In the genomic region with DNA sequence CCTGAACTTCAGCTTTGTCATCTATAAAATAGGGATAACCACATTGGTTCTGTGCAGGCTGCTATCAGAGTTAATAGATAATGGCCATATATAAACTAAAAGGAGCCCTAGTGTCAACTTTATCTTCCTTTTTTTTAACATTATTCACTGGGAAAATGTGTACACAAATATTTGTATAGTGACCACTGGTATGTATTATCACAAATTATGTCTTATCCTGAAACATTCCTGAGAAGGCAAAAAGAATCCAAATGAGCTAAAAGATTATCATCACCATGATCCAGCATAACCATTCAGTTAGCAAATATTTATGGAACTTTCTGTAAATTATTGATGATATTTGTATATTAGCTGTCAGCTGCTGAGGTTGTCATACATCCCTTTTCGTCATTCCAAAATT, we compare ENCODE assay signal across 1 cellular context.
TF ChIP-seq lines count a peak whose summit lies in the region.

No MANE protein-coding gene starts in this region.

TF ChIP-seq in WTC11, 78 proteins besides CTCF, POLR2A, EP300 and RAD21 (continued from another document):
- TF ChIP-seq MLX (CRISPR knock-in tag; IDR thresholded peaks at IDR 0.05) (no peak), SOX15 (CRISPR knock-in tag; IDR thresholded peaks at IDR 0.05) (no peak), ETV6 (CRISPR knock-in tag; IDR thresholded peaks at IDR 0.05) (no peak), TEAD1 (CRISPR knock-in tag; IDR thresholded peaks at IDR 0.05) (no peak), TP53 (CRISPR knock-in tag; IDR thresholded peaks at IDR 0.05) (no peak), FOXP1 (CRISPR knock-in tag; IDR thresholded peaks at IDR 0.05; ENCODE audit: borderline replicate concordance) (no peak), ZBTB43 (CRISPR knock-in tag; IDR thresholded peaks at IDR 0.05) (no peak)
- TF ChIP-seq, protein P1, sequence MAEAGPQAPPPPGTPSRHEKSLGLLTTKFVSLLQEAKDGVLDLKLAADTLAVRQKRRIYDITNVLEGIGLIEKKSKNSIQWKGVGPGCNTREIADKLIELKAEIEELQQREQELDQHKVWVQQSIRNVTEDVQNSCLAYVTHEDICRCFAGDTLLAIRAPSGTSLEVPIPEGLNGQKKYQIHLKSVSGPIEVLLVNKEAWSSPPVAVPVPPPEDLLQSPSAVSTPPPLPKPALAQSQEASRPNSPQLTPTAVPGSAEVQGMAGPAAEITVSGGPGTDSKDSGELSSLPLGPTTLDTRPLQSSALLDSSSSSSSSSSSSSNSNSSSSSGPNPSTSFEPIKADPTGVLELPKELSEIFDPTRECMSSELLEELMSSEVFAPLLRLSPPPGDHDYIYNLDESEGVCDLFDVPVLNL (CRISPR knock-in tag; IDR thresholded peaks at IDR 0.05; ENCODE audit: borderline replicate concordance, low read depth): no peak
